8 cellular contexts compared by ENCODE assay signal in the genomic region with DNA sequence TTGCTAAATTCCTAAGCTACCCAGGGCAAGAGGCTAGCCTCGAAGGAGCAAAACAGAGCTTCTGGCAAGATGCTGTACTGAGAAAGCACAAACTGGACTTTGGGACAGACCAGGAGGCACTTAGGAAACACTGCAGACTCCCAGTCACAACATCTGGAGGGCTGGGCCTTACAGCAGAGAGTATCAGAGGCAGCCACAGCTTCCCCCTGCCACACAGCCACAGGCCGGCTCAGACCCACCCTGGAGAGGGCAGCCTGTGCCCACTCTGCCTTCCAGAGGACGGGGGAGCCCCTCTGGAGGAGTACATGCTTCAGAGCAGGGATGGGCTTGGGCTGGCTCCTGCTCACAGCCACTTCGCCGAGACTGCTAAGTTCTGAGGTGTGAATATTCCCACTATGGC. TPM values are rescaled to one million over a fixed set of nuclear protein-coding genes. Genes with fewer than 3 reads are reported as not detected.
DNase-seq lines count a peak whose midpoint lies in the region; ATAC-seq and TF ChIP-seq lines count a peak whose summit lies in the region.

No MANE protein-coding gene starts in this region.

- no peak for TF ChIP-seq CTCF in nephron progenitor cell (IDR thresholded peaks at IDR 0.05)
- no peak for TF ChIP-seq CTCF in vagina (IDR thresholded peaks at IDR 0.05)
- TF ChIP-seq CTCF in GM13976 (IDR thresholded peaks at IDR 0.05; ENCODE audit: borderline replicate concordance, control extremely low read depth, extremely low read depth, insufficient read depth, missing control alignments): no peak

- H3K4me1 Mint-ChIP-seq in nephron progenitor cell: peaks cover 60% of the 10 kb centered on the region

- H3K9ac ChIP-seq in duodenal mucosa (ENCODE audit: low read depth in 1 of 2, low read length in 2 of 2): peak overlapping the region in 1 of 2 donors; percentile 19

- no peaks in the 10 kb centered on the region for H3K27me3 Mint-ChIP-seq in nephron progenitor cell (ENCODE audit: low read depth, poor library complexity)

- peak overlapping the region; percentile 30 for H3K27ac ChIP-seq in duodenal mucosa (ENCODE audit: low read depth, low read length)
- peak overlapping the region; percentile 58 for H3K27ac ChIP-seq in vagina

- H3K9me3 ChIP-seq in duodenal mucosa (ENCODE audit: control insufficient read depth in 1 of 2, low read length in 2 of 2): no peaks in the 10 kb centered on the region
- no peaks in the 10 kb centered on the region for H3K9me3 ChIP-seq in vagina

- H3K27me3 ChIP-seq in duodenal mucosa (ENCODE audit: control insufficient read depth in 1 of 2, insufficient read depth in 2 of 2, low read length in 2 of 2): no peaks in the 10 kb centered on the region
- H3K27me3 ChIP-seq in vagina: no peaks in the 10 kb centered on the region

- intact Hi-C loops in Right ventricle myocardium inferior (cut with DNase I): no loop called here
- intact Hi-C loops in cardiac septum (cut with DNase I): no loop called here
- intact Hi-C loops in vagina (cut with DNase I): no loop called here

- H3K36me3 Mint-ChIP-seq in nephron progenitor cell (ENCODE audit: low read depth): peaks cover 85% of the 10 kb centered on the region

- no peak for TF ChIP-seq POLR2A in vagina (IDR thresholded peaks at IDR 0.05)

- ATAC-seq in Right ventricle myocardium inferior: peak; percentile 79
- ATAC-seq in HG03045 (IDR thresholded peaks at IDR 0.05; ENCODE audit: unreplicated experiment): no peak

- H3K4me1 ChIP-seq in duodenal mucosa (ENCODE audit: control insufficient read depth in 1 of 2, insufficient read depth in 2 of 2, low read length in 2 of 2): peaks cover 21 to 33% of the 10 kb centered on the region in 2 donors
- peaks cover 53% of the 10 kb centered on the region for H3K4me1 ChIP-seq in vagina

- peaks cover 60% of the 10 kb centered on the region for H3K9me3 Mint-ChIP-seq in nephron progenitor cell

- H3K4me3 Mint-ChIP-seq in nephron progenitor cell: no peak overlapping the region

- in situ Hi-C loops in GM13976 (cut with MboI; ENCODE audit: low sequenced_read_pairs, unreplicated experiment): no loop called here

- H3K36me3 ChIP-seq in duodenal mucosa (ENCODE audit: control insufficient read depth in 1 of 2, insufficient read depth in 2 of 2, low read length in 2 of 2) (peaks cover 0 to 4% of the 10 kb centered on the region in 2 donors), vagina (no peaks in the 10 kb centered on the region)

- no peak overlapping the region for H3K4me3 ChIP-seq in duodenal mucosa (ENCODE audit: low read depth in 1 of 2, low read length in 2 of 2)
- H3K4me3 ChIP-seq in vagina: no peak overlapping the region

- DNase-seq in Right ventricle myocardium inferior (ENCODE audit: missing footprints): no peak
- DNase-seq in cardiac septum (ENCODE audit: low spot score): no peak
- no peak for DNase-seq in nephron progenitor cell
- no peak for DNase-seq in vagina (ENCODE audit: extremely low spot score in 2 of 2)
- DNase-seq in GM13976 (ENCODE audit: low spot score): no peak
- no peak for DNase-seq in NCI-H446 (lab: John Stamatoyannopoulos, UW)

- H3K27ac Mint-ChIP-seq in nephron progenitor cell: peak overlapping the region; percentile 93

RNA-seq across cellular contexts. Expression of a gene that starts 17.4 kb away (rescaled TPM):
- total RNA-seq in Right ventricle myocardium inferior: 42.5 TPM
- total RNA-seq in cardiac septum: 45.6 TPM
- 82.5 TPM for total RNA-seq in vagina

RNA-seq across cellular contexts. Expression of a gene that starts 44.5 kb away (rescaled TPM):
- total RNA-seq in Right ventricle myocardium inferior: 26.6 TPM
- total RNA-seq in cardiac septum: 24.8 TPM
- total RNA-seq in vagina: 22.3 TPM
